Comparison of ENCODE assay signal across 33 cellular contexts in genomic region chr6:35516712-35517111, GRCh38. TPM values are rescaled to one million over a fixed set of nuclear protein-coding genes. Genes with fewer than 3 reads are reported as not detected.
"Had no signal": no experiment of that assay in that cellular context is flagged by ENCODE, and none has a peak within 500 bp of the region (broad histone marks: within the 10 kb centered on the region; RNA-seq: fewer than 3 reads in every experiment).

No MANE protein-coding gene starts in this region.

- H3K9me3 Mint-ChIP-seq: dendritic cell treated with granulocyte-macrophage colony-stimulating factor and Interleukin-4, amounts not matched to agents 40 ng/mL and 50 ng/mL, for 4 days; effector memory CD8-positive, alpha-beta T cell; endodermal cell had no signal

- H3K27ac Mint-ChIP-seq: dendritic cell treated with granulocyte-macrophage colony-stimulating factor and Interleukin-4, amounts not matched to agents 40 ng/mL and 50 ng/mL, for 4 days; effector memory CD8-positive, alpha-beta T cell; endodermal cell had no signal

- H3K9me3 ChIP-seq: colonic mucosa, esophagus squamous epithelium, gastrocnemius medialis, heart right ventricle, left lung, lower lobe of right lung had no signal

- H3K4me1 Mint-ChIP-seq: endodermal cell had no signal

- H3K27ac ChIP-seq: colonic mucosa, epithelial cell of prostate, esophagus squamous epithelium, gastrocnemius medialis, heart right ventricle, left lung, lower lobe of right lung had no signal

- H3K4me3 ChIP-seq: colonic mucosa, esophagus squamous epithelium, gastrocnemius medialis, heart right ventricle, left lung, lower lobe of right lung had no signal

- DNase-seq: colonic mucosa; cortex of kidney; effector CD8-positive, alpha-beta T cell; effector memory CD8-positive, alpha-beta T cell; endodermal cell; erythroblast; esophagus squamous epithelium; foreskin fibroblast; foreskin melanocyte; gastrocnemius medialis; glutamatergic neuron; heart right ventricle; hippocampal formation; left cardiac atrium; left lung; left ventricle myocardium superior; lower lobe of right lung; mesenchymal stem cell; midbrain had no signal

- H3K4me3 Mint-ChIP-seq: dendritic cell treated with granulocyte-macrophage colony-stimulating factor and Interleukin-4, amounts not matched to agents 40 ng/mL and 50 ng/mL, for 4 days; effector memory CD8-positive, alpha-beta T cell; endodermal cell had no signal

- FAIRE-seq: endometrium, islet of Langerhans, keratinocyte had no signal

- H3K27me3 ChIP-seq: colonic mucosa had no signal

- H3K36me3 ChIP-seq: colonic mucosa, esophagus squamous epithelium, gastrocnemius medialis, heart right ventricle, left lung, lower lobe of right lung had no signal

- ATAC-seq: effector memory CD8-positive, alpha-beta T cell; esophagus mucosa; gastrocnemius medialis; heart right ventricle; left cardiac atrium; left lung; left ventricle myocardium superior; lower lobe of right lung had no signal

- H3K4me1 ChIP-seq: colonic mucosa, left lung, lower lobe of right lung had no signal

RNA-seq across cellular contexts. Expression of gene TULP1, which starts 4.0 kb away (rescaled TPM):
- total RNA-seq: chondrocyte, colonic mucosa, dermis microvascular lymphatic vessel endothelial cell, esophagus mucosa, esophagus squamous epithelium, gastrocnemius medialis, glomerular endothelial cell, heart right ventricle, kidney epithelial cell, left lung, left ventricle myocardium superior, lower lobe of right lung, lung microvascular endothelial cell, mesenteric fat pad, mononuclear cell, mucosa of gallbladder had no signal
- polyA plus RNA-seq: keratinocyte had no signal

RNA-seq across cellular contexts. Expression of gene TEAD3, which starts 19.8 kb away (rescaled TPM):
- total RNA-seq: mononuclear cell had no signal
